ENCODE assay signal across 33 cellular contexts in genomic region chr2:174773191-174773590, GRCh38. TPM values are rescaled to one million over a fixed set of nuclear protein-coding genes. Genes with fewer than 3 reads are reported as not detected.
A peak's percentile ranks its signal among the peaks of the same experiment; 100 is the strongest.
DNase-seq lines count a peak whose midpoint lies in the region; ATAC-seq and TF ChIP-seq lines count a peak whose summit lies in the region.
"Had no signal": no experiment of that assay in that cellular context is flagged by ENCODE, and none has a peak within 500 bp of the region (broad histone marks: within the 10 kb centered on the region; RNA-seq: fewer than 3 reads in every experiment).

No MANE protein-coding gene starts in this region.

- H3K27me3 ChIP-seq in CD4-positive, alpha-beta memory T cell (ENCODE audit: insufficient read depth, low read length), result no peaks in the 10 kb centered on the region
- H3K27me3 ChIP-seq in CD8-positive, alpha-beta T cell (ENCODE audit: insufficient read depth, low read length), result no peaks in the 10 kb centered on the region
- H3K27me3 ChIP-seq: colonic mucosa, gastrocnemius medialis, hepatocyte, ovary, right atrium auricular region, suprapubic skin had no signal

- ATAC-seq in WTC11 (no peak), HG02884 (IDR thresholded peaks at IDR 0.05; ENCODE audit: unreplicated experiment) (no peak), HG03025 (IDR thresholded peaks at IDR 0.05; ENCODE audit: low FRiP score, unreplicated experiment) (no peak)
- no peak for ATAC-seq in CD8-positive, alpha-beta T cell
- ATAC-seq: activated CD4-positive, CD25-positive, alpha-beta regulatory T cell treated with anti-CD3 and anti-CD28 coated beads, Interleukin-2, amount 50 U/mL, for 24 hours; effector memory CD8-positive, alpha-beta T cell; gastrocnemius medialis; GM12878 had no signal

- H3K27me3 Mint-ChIP-seq in CD4-positive, alpha-beta memory T cell, result no peaks in the 10 kb centered on the region
- H3K27me3 Mint-ChIP-seq in WTC11 (ENCODE audit: low read depth) (no peaks in the 10 kb centered on the region; the same call in 1 of the 2 replicates), osteocyte (ENCODE audit: unreplicated experiment) (no peaks in the 10 kb centered on the region)
- no peaks in the 10 kb centered on the region for H3K27me3 Mint-ChIP-seq in CD8-positive, alpha-beta T cell (ENCODE audit: low read depth)
- H3K27me3 Mint-ChIP-seq: activated CD4-positive, alpha-beta memory T cell treated with anti-CD3 and anti-CD28 coated beads, Interleukin-2, amount 10 ng/mL, durations not matched to agents 7 days and 5 days; activated naive CD4-positive, alpha-beta T cell treated with anti-CD3 and anti-CD28 coated beads, Interleukin-2, amount 50 U/mL, for 24 hours had no signal

- H3K9me3 Mint-ChIP-seq in CD4-positive, alpha-beta memory T cell, result peaks cover 0 to 2% (median 0%) of the 10 kb centered on the region in 8 donors
- H3K9me3 Mint-ChIP-seq in WTC11 (no peaks in the 10 kb centered on the region; the same call in 1 of the 2 replicates), osteocyte (ENCODE audit: unreplicated experiment) (no peaks in the 10 kb centered on the region)
- H3K9me3 Mint-ChIP-seq in CD8-positive, alpha-beta T cell, result no peaks in the 10 kb centered on the region
- H3K9me3 Mint-ChIP-seq: activated CD4-positive, alpha-beta memory T cell treated with anti-CD3 and anti-CD28 coated beads, Interleukin-2, amount 10 ng/mL, durations not matched to agents 7 days and 5 days; activated naive CD4-positive, alpha-beta T cell treated with anti-CD3 and anti-CD28 coated beads, Interleukin-2, amount 50 U/mL, for 24 hours; activated T-helper 2 cell treated with anti-CD3 and anti-CD28 coated beads, Interferon-gamma antibody, Interleukin-2, Interleukin-4, amounts not matched to agents 10 μg/mL and 5 μg/mL and 100 μg/mL, durations not matched to agents 14 hours and 24 hours and 36 hours; effector memory CD8-positive, alpha-beta T cell; naive B cell had no signal

- intact Hi-C loops in CD4-positive, alpha-beta memory T cell (cut with micrococcal nuclease), result loop anchor here (10.0 kb wide), 1 partner anchor 392 kb away; the partner anchor contains the start of gene ATF2
- intact Hi-C loops in CD8-positive, alpha-beta T cell (cut with DNase I, micrococcal nuclease), result loop anchor here (10.0 kb wide), 3 partner anchors 178 to 412 kb away; partner anchors contain the start of genes ATP5MC3 (in 1 of the 2) and WIPF1 (in 1 of the 2)

- H3K9me3 ChIP-seq in CD4-positive, alpha-beta memory T cell (ENCODE audit: control insufficient read depth in 1 of 2, low read length in 2 of 2), result no peaks in the 10 kb centered on the region
- H3K9me3 ChIP-seq in CD8-positive, alpha-beta T cell (ENCODE audit: low read length), result no peaks in the 10 kb centered on the region
- H3K9me3 ChIP-seq: colonic mucosa, gastrocnemius medialis, ovary, right atrium auricular region, spleen, suprapubic skin had no signal

- TF ChIP-seq CTCF in WTC11 (IDR thresholded peaks at IDR 0.05), result no peak
- TF ChIP-seq CTCF in osteocyte (IDR thresholded peaks at IDR 0.05), result no peak
- no peak for TF ChIP-seq CTCF in CD8-positive, alpha-beta T cell (IDR thresholded peaks at IDR 0.05)

- peak overlapping the region in 4 of 7 donors; percentile 3 to 59 (median 22) for H3K27ac Mint-ChIP-seq in CD4-positive, alpha-beta memory T cell
- H3K27ac Mint-ChIP-seq in WTC11 (peak overlapping the region; percentile 97), osteocyte (ENCODE audit: unreplicated experiment) (peak overlapping the region; percentile 92)
- no peak overlapping the region for H3K27ac Mint-ChIP-seq in CD8-positive, alpha-beta T cell
- H3K27ac Mint-ChIP-seq: activated CD4-positive, alpha-beta memory T cell treated with anti-CD3 and anti-CD28 coated beads, Interleukin-2, amount 10 ng/mL, durations not matched to agents 7 days and 5 days; activated naive CD4-positive, alpha-beta T cell treated with anti-CD3 and anti-CD28 coated beads, Interleukin-2, amount 50 U/mL, for 24 hours; activated T-helper 2 cell treated with anti-CD3 and anti-CD28 coated beads, Interferon-gamma antibody, Interleukin-2, Interleukin-4, amounts not matched to agents 10 μg/mL and 5 μg/mL and 100 μg/mL, durations not matched to agents 14 hours and 24 hours and 36 hours; effector memory CD8-positive, alpha-beta T cell; naive B cell had no signal

- no peaks in the 10 kb centered on the region for H3K36me3 Mint-ChIP-seq in CD4-positive, alpha-beta memory T cell
- H3K36me3 Mint-ChIP-seq in WTC11 (no peaks in the 10 kb centered on the region), osteocyte (ENCODE audit: unreplicated experiment) (no peaks in the 10 kb centered on the region)
- no peaks in the 10 kb centered on the region for H3K36me3 Mint-ChIP-seq in CD8-positive, alpha-beta T cell
- H3K36me3 Mint-ChIP-seq: activated naive CD4-positive, alpha-beta T cell treated with anti-CD3 and anti-CD28 coated beads, Interleukin-2, amount 50 U/mL, for 24 hours; CD4-positive, CD25-positive, alpha-beta regulatory T cell had no signal

- no peak overlapping the region for H3K27ac ChIP-seq in CD4-positive, alpha-beta memory T cell (ENCODE audit: low read depth, low read length)
- no peak overlapping the region for H3K27ac ChIP-seq in CD8-positive, alpha-beta T cell (ENCODE audit: low read depth, low read length)
- H3K27ac ChIP-seq: colonic mucosa, gastrocnemius medialis, KMS-11, ovary, right atrium auricular region, suprapubic skin had no signal

- H3K4me1 Mint-ChIP-seq in CD4-positive, alpha-beta memory T cell, result peaks cover 21 to 36% (median 24%) of the 10 kb centered on the region in 4 donors
- peaks cover 83% of the 10 kb centered on the region for H3K4me1 Mint-ChIP-seq in WTC11
- peaks cover 54% of the 10 kb centered on the region for H3K4me1 Mint-ChIP-seq in osteocyte (ENCODE audit: unreplicated experiment)
- H3K4me1 Mint-ChIP-seq in CD8-positive, alpha-beta T cell (ENCODE audit: low read depth), result peaks cover 33% of the 10 kb centered on the region

- H3K4me3 Mint-ChIP-seq in CD4-positive, alpha-beta memory T cell, result no peak overlapping the region
- no peak overlapping the region for H3K4me3 Mint-ChIP-seq in WTC11
- H3K4me3 Mint-ChIP-seq in osteocyte (ENCODE audit: unreplicated experiment), result no peak overlapping the region
- no peak overlapping the region for H3K4me3 Mint-ChIP-seq in CD8-positive, alpha-beta T cell
- H3K4me3 Mint-ChIP-seq: activated CD4-positive, alpha-beta memory T cell treated with anti-CD3 and anti-CD28 coated beads, Interleukin-2, amount 10 ng/mL, durations not matched to agents 7 days and 5 days; activated naive CD4-positive, alpha-beta T cell treated with anti-CD3 and anti-CD28 coated beads, Interleukin-2, amount 50 U/mL, for 24 hours; CD4-positive, CD25-positive, alpha-beta regulatory T cell; effector memory CD8-positive, alpha-beta T cell; naive B cell had no signal

- no peaks in the 10 kb centered on the region for H3K36me3 ChIP-seq in CD4-positive, alpha-beta memory T cell (ENCODE audit: insufficient read depth, low read length)
- H3K36me3 ChIP-seq in CD8-positive, alpha-beta T cell (ENCODE audit: insufficient read depth, low read length), result no peaks in the 10 kb centered on the region
- H3K36me3 ChIP-seq: colonic mucosa, gastrocnemius medialis, ovary, right atrium auricular region, spleen, suprapubic skin had no signal

- POLR2A ChIA-PET in CD4-positive, alpha-beta memory T cell (lab: Charles Lee; ENCODE audit: partially characterized antibody), result no interaction called here
- POLR2A ChIA-PET in WTC11 (lab: Charles Lee), result no interaction called here
- POLR2A ChIA-PET in CD8-positive, alpha-beta T cell (lab: Charles Lee), result interaction anchor here (1.5 kb wide), 1 partner anchor 10 kb away, joined by 6 read pairs; no protein-coding TSS in a partner anchor

- CTCF ChIA-PET in CD4-positive, alpha-beta memory T cell (lab: Charles Lee; ENCODE audit: partially characterized antibody), result interaction anchor here (1.0 to 7.9 kb wide), 6 partner anchors 10 to 218 kb away, joined by 3 to 70 read pairs (median 18); no protein-coding TSS in a partner anchor
- CTCF ChIA-PET in WTC11 (lab: Charles Lee), result interaction anchor here (1.2 to 3.1 kb wide), 6 partner anchors 15 to 217 kb away, joined by 3 to 18 read pairs (median 6); no protein-coding TSS in a partner anchor
- CTCF ChIA-PET in CD8-positive, alpha-beta T cell (lab: Charles Lee), result interaction anchor here (1.0 to 6.1 kb wide), 4 partner anchors 24 to 215 kb away, joined by 5 to 64 read pairs (median 20); no protein-coding TSS in a partner anchor

- DNase-seq in CD4-positive, alpha-beta memory T cell, result no peak
- DNase-seq in WTC11 (ENCODE audit: low spot score) (no peak), fibroblast of peridontal ligament (ENCODE audit: extremely low read depth) (peak; percentile 67), osteocyte (ENCODE audit: extremely low spot score, unreplicated experiment) (no peak), COLO829 (ENCODE audit: low spot score) (no peak)
- no peak for DNase-seq in CD8-positive, alpha-beta T cell
- DNase-seq: activated CD4-positive, alpha-beta memory T cell treated with anti-CD3 and anti-CD28 coated beads, Interleukin-2, amount 10 ng/mL, durations not matched to agents 7 days and 5 days; amygdala; CD4-positive, CD25-positive, alpha-beta regulatory T cell; colonic mucosa; DMS 273 treated with DMSO at 0.1 percent for 48 hours; effector memory CD8-positive, alpha-beta T cell; EL; gastrocnemius medialis; mesendoderm; naive B cell; NCI-H1417 treated with DMSO at 0.1 percent for 48 hours; NCI-H82; ovary; RPMI8226; spleen had no signal

- H3K4me3 ChIP-seq in CD4-positive, alpha-beta memory T cell (ENCODE audit: low read length in 2 of 2), result no peak overlapping the region
- no peak overlapping the region for H3K4me3 ChIP-seq in CD8-positive, alpha-beta T cell (ENCODE audit: low read depth, low read length)
- H3K4me3 ChIP-seq: colonic mucosa, gastrocnemius medialis, GM12878, hepatocyte, ovary, right atrium auricular region, spleen, suprapubic skin had no signal

- peaks cover 26% of the 10 kb centered on the region for H3K4me1 ChIP-seq in CD4-positive, alpha-beta memory T cell (ENCODE audit: insufficient read depth, low read length)
- H3K4me1 ChIP-seq in CD8-positive, alpha-beta T cell (ENCODE audit: insufficient read depth, low read length), result peaks cover 27% of the 10 kb centered on the region
- H3K4me1 ChIP-seq: colonic mucosa had no signal

TF ChIP-seq in WTC11, 78 proteins besides CTCF, POLR2A, EP300 and RAD21:
- TF ChIP-seq, protein P1, sequence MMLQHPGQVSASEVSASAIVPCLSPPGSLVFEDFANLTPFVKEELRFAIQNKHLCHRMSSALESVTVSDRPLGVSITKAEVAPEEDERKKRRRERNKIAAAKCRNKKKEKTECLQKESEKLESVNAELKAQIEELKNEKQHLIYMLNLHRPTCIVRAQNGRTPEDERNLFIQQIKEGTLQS (CRISPR knock-in tag; conservative IDR thresholded peaks at IDR 0.05), result no peak

RNA-seq across cellular contexts. Expression of gene CHRNA1, which starts 8.9 kb away (rescaled TPM):
- total RNA-seq in CD4-positive, alpha-beta memory T cell, result not detected
- 1 to 10 TPM in 1 of 2 donors, under 1 TPM in 1; 0.26 to 1.8 TPM for polyA plus RNA-seq in CD4-positive, alpha-beta memory T cell
- not detected in 3 replicates for total RNA-seq in WTC11 (2021)
- 0.24 and 0.57 TPM in 2 replicates for total RNA-seq in osteocyte
- under 1 TPM; 0.27 to 0.44 TPM for total RNA-seq in CD8-positive, alpha-beta T cell
- total RNA-seq: activated CD4-positive, alpha-beta memory T cell treated with anti-CD3 and anti-CD28 coated beads, Interleukin-2, amount 10 ng/mL, durations not matched to agents 7 days and 5 days; activated T-helper 2 cell treated with anti-CD3 and anti-CD28 coated beads, Interferon-gamma antibody, Interleukin-2, Interleukin-4, amounts not matched to agents 10 μg/mL and 5 μg/mL and 100 μg/mL, durations not matched to agents 14 hours and 24 hours and 36 hours; GM12878; suprapubic skin; T-helper 1 cell treated with Interleukin-12 subunit alpha and Interleukin-12 subunit beta and Interleukin-4 antibody, amounts not matched to agents 30 ng/mL and 1 ng/mL, for 36 hours had no signal
- polyA plus RNA-seq: urinary bladder had no signal
